17 cellular contexts compared by ENCODE assay signal in the genomic region with DNA sequence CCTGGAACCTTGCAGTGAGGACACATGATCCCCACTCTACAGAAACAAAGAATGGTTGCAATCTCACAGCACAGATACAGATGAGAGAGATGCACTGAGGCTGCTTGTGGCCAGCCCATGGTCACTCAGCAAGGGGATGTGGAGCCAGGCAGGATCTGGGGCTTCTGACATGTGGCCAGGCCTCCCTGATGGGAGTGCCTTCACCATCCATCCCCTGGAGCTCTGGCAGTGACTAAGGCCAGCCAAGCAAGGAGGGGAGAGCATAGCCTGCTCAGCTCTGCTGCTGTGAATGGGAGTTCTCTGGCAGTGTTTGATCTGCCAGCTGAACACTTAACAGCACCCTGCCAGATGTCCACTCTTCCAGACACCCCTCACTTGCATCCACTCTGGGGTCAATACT. TPM values are rescaled to one million over a fixed set of nuclear protein-coding genes. Genes with fewer than 3 reads are reported as not detected.
"Had no signal": no experiment of that assay in that cellular context is flagged by ENCODE, and none has a peak within 500 bp of the region (broad histone marks: within the 10 kb centered on the region; RNA-seq: fewer than 3 reads in every experiment).

No MANE protein-coding gene starts in this region.

- H3K9me3 ChIP-seq: esophagus squamous epithelium, left lung, lower lobe of right lung, spleen, testis, tibial nerve had no signal

- DNase-seq: effector memory CD8-positive, alpha-beta T cell; esophagus squamous epithelium; foreskin fibroblast; immature natural killer cell; left lung; lower lobe of right lung; midbrain; spleen; stimulated activated CD4-positive, alpha-beta T cell treated with anti-CD3 and anti-CD28 coated beads, Interleukin-15, amount 100 ng/mL, for 24 hours; stimulated activated CD4-positive, alpha-beta T cell treated with anti-CD3 and anti-CD28 coated beads, Interleukin-1b, Interleukin-23, amount 100 ng/mL, for 48 hours; stimulated activated CD4-positive, alpha-beta T cell treated with anti-CD3 and anti-CD28 coated beads, Interleukin-4, amount 100 ng/mL, for 24 hours; testis had no signal

- H3K36me3 ChIP-seq: esophagus squamous epithelium, left lung, lower lobe of right lung, spleen, tibial nerve had no signal

- H3K27me3 ChIP-seq: esophagus squamous epithelium, left lung, testis, tibial nerve had no signal

- H3K4me1 ChIP-seq: esophagus squamous epithelium, lower lobe of right lung, testis, tibial nerve had no signal

- H3K27ac ChIP-seq: epithelial cell of prostate, esophagus squamous epithelium, lower lobe of right lung, testis, tibial nerve had no signal

- H3K4me3 ChIP-seq: esophagus squamous epithelium, left lung, lower lobe of right lung, spleen, testis, tibial nerve had no signal

RNA-seq across cellular contexts. Expression of a gene that starts 19.8 kb away (rescaled TPM):
- total RNA-seq: left lung, lower lobe of right lung, osteoblast, pulmonary artery endothelial cell, spleen had no signal
- polyA plus RNA-seq: immature natural killer cell, keratinocyte, spleen had no signal
